Comparison of ENCODE assay signal across 1 cellular context in genomic region chr3:172145287-172145686, GRCh38.
TF ChIP-seq lines count a peak whose summit lies in the region.

No MANE protein-coding gene starts in this region.

TF ChIP-seq in GM23338, 12 proteins besides CTCF, POLR2A, EP300 and RAD21 (continued from another document):
- no peak for TF ChIP-seq ZNF462 (CRISPR knock-in tag; IDR thresholded peaks at IDR 0.05)
